Comparison of ENCODE assay signal across 1 cellular context in the genomic region with DNA sequence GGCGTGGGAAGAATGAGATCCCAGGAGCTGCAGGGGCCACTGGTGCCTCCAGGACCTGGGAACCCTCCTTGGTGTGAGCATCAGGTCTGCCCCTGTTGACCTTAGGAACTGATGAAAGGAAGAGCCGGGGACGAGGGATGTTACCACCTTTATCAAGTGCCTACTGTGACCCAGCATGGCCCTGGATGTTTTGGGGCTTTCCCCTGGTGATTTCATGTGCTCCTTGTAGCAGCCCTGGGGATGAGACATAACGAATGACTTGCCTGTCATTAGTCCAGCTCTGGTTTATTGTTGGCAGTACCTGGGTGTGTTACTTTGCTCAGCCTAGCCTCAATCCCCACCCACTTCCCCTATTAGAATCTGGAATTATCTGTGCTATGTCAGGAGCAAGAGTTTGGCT.
TF ChIP-seq lines count a peak whose summit lies in the region.

No MANE protein-coding gene starts in this region.

TF ChIP-seq in endothelial cell of umbilical vein, 7 proteins besides CTCF, POLR2A, EP300 and RAD21:
- TF ChIP-seq GATA2 (IDR thresholded peaks at IDR 0.05; ENCODE audit: insufficient read depth, insufficient read length, low read depth, low read length) (no peak), MYC (IDR thresholded peaks at IDR 0.05; ENCODE audit: low read depth, low read length) (no peak), POLR2AphosphoS5 (IDR thresholded peaks at IDR 0.05; ENCODE audit: insufficient read depth, low read depth, low read length) (no peak), EZH2 (IDR thresholded peaks at IDR 0.05; ENCODE audit: borderline replicate concordance, low read depth, low read length, severe bottlenecking) (no peak), JUN (IDR thresholded peaks at IDR 0.05; ENCODE audit: borderline replicate concordance, insufficient read depth, insufficient read length, low read depth) (no peak), FOS (IDR thresholded peaks at IDR 0.05; ENCODE audit: borderline replicate concordance, insufficient read depth, low read length) (no peak)
- TF ChIP-seq, protein P1, sequence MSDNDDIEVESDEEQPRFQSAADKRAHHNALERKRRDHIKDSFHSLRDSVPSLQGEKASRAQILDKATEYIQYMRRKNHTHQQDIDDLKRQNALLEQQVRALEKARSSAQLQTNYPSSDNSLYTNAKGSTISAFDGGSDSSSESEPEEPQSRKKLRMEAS (IDR thresholded peaks at IDR 0.05; ENCODE audit: insufficient read depth, insufficient read length): no peak
